In the genomic region with DNA sequence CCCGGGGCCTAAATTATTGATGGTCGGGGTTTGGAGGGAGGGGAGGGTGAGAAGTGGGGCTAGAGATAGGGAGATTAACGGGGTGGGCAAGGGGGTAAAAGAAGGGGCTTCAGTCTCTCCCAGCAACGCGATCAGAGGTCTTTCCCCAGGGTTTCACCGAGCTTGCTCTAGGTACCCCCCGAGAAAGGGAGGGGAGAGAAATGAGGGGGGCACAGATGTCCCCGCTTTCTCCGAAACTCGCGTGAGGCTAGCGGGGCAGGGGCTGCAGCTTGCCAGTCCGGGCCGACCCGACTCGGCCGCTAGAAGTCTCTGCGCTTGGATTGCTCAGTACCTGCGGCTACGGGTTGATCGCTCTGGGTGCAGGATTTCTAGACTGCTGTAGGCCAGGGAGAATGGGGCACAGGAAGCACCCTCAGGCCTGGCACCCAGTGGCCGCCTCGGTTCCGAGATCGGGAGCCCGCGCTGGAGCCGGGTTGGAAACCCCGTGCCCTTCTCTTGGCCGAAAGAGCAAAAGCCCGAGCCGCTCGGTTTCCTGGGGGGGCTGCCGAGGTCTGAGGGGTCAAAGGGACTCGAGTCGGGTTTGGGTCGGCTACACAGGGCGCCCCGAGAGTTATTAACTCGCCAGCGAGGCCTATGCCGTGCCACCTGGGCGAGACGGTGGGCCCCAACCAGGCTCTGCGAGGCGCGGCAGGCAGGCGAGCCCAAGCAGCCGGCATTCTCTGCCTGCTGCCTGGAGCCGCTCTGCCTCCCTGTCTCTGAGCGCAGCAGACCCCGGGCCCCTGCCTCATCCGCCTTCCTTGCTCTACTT, we compare ENCODE assay signal across 13 cellular contexts. TPM values are rescaled to one million over a fixed set of nuclear protein-coding genes. Genes with fewer than 3 reads are reported as not detected.
DNase-seq lines count a peak whose midpoint lies in the region; ATAC-seq and TF ChIP-seq lines count a peak whose summit lies in the region.
"Had no signal": no experiment of that assay in that cellular context is flagged by ENCODE, and none has a peak within 500 bp of the region (broad histone marks: within the 10 kb centered on the region; RNA-seq: fewer than 3 reads in every experiment).

No MANE protein-coding gene starts in this region.

- TF ChIP-seq EP300 in suprapubic skin (IDR thresholded peaks at IDR 0.05) = no peak

- H2AFZ ChIP-seq in mesenchymal stem cell (ENCODE audit: low read depth, low read length) = no peak overlapping the region

- CTCF ChIA-PET in activated CD4-positive, alpha-beta memory T cell treated with anti-CD3 and anti-CD28 coated beads, Interleukin-2, amount 10 ng/mL, durations not matched to agents 7 days and 5 days (lab: Charles Lee) = no interaction called here

- H4K8ac ChIP-seq in mesenchymal stem cell (ENCODE audit: low read length) = no peak overlapping the region

- H2AK5ac ChIP-seq in mesenchymal stem cell (ENCODE audit: low read length, severe bottlenecking) = no peak overlapping the region

- no peak for ATAC-seq in activated T-cell treated with anti-CD3 and anti-CD28 coated beads, Interleukin-2, amount 50 U/mL, for 72 hours (replicated peaks in 1 of 2)

- H3K27ac Mint-ChIP-seq in activated naive CD8-positive, alpha-beta T cell = no peak overlapping the region
- no peak overlapping the region for H3K27ac Mint-ChIP-seq in activated naive CD8-positive, alpha-beta T cell treated with anti-CD3 and anti-CD28 coated beads for 36 hours
- H3K27ac Mint-ChIP-seq in activated T-cell treated with anti-CD3 and anti-CD28 coated beads, Interleukin-2, amount 50 U/mL, for 72 hours = peak overlapping the region; percentile 56
- H3K27ac Mint-ChIP-seq in activated CD4-positive, alpha-beta memory T cell treated with anti-CD3 and anti-CD28 coated beads, Interleukin-2, amount 10 ng/mL, durations not matched to agents 7 days and 5 days = no peak overlapping the region

- 3% methylated on average over 49 of the region's 53 CpGs for WGBS in mesenchymal stem cell
- 3% methylated on average over 39 of the region's 53 CpGs for WGBS in suprapubic skin

- no peak overlapping the region for H3K27ac ChIP-seq in mesenchymal stem cell (ENCODE audit: low read length, poor library complexity, severe bottlenecking)
- no peak overlapping the region for H3K27ac ChIP-seq in suprapubic skin
- no peak overlapping the region for H3K27ac ChIP-seq in breast epithelium

- TF ChIP-seq POLR2A in suprapubic skin (IDR thresholded peaks at IDR 0.05) = no peak
- TF ChIP-seq POLR2A in breast epithelium (IDR thresholded peaks at IDR 0.05) = no peak

- peak overlapping the region; percentile 33 for H3K4me2 ChIP-seq in mesenchymal stem cell (ENCODE audit: low read length, poor library complexity, severe bottlenecking)

- H3K36me3 ChIP-seq in mesenchymal stem cell (ENCODE audit: control insufficient read depth in 1 of 2, insufficient read depth in 2 of 2, low read depth in 1 of 2, low read length in 2 of 2) (no peaks in the 10 kb centered on the region), suprapubic skin (no peaks in the 10 kb centered on the region), breast epithelium (no peaks in the 10 kb centered on the region)

- H3K27me3 ChIP-seq in mesenchymal stem cell (ENCODE audit: control insufficient read depth in 1 of 2, insufficient read depth in 1 of 2, low read length in 2 of 2) (peaks cover 91 to 93% of the 10 kb centered on the region in 2 experiments), suprapubic skin (peaks cover 100% of the 10 kb centered on the region), breast epithelium (peaks cover 15 to 97% of the 10 kb centered on the region in 2 donors)

- H2BK12ac ChIP-seq in mesenchymal stem cell (ENCODE audit: low read length in 2 of 2) = no peak overlapping the region

- H3K4me3 ChIP-seq in mesenchymal stem cell (ENCODE audit: insufficient read depth in 1 of 2, low read depth in 1 of 2, low read length in 2 of 2) (no peak overlapping the region), suprapubic skin (peak overlapping the region; percentile 17), breast epithelium (peak overlapping the region in 1 of 3 donors; percentile 58)

- H3K4me1 ChIP-seq in mesenchymal stem cell (ENCODE audit: control insufficient read depth, insufficient read depth, low read depth, low read length) (peaks cover 45% of the 10 kb centered on the region), suprapubic skin (peaks cover 62% of the 10 kb centered on the region), breast epithelium (peaks cover 18 to 33% of the 10 kb centered on the region in 2 donors)

- no peak overlapping the region for H2BK120ac ChIP-seq in mesenchymal stem cell (ENCODE audit: low read depth, low read length)

- H3K27me3 Mint-ChIP-seq in activated naive CD8-positive, alpha-beta T cell = peaks cover 36% of the 10 kb centered on the region
- peaks cover 93% of the 10 kb centered on the region for H3K27me3 Mint-ChIP-seq in activated naive CD8-positive, alpha-beta T cell treated with anti-CD3 and anti-CD28 coated beads for 36 hours
- peaks cover 77% of the 10 kb centered on the region for H3K27me3 Mint-ChIP-seq in activated T-cell treated with anti-CD3 and anti-CD28 coated beads, Interleukin-2, amount 50 U/mL, for 72 hours (ENCODE audit: low read depth)
- H3K27me3 Mint-ChIP-seq in activated CD4-positive, alpha-beta memory T cell treated with anti-CD3 and anti-CD28 coated beads, Interleukin-2, amount 10 ng/mL, durations not matched to agents 7 days and 5 days = peaks cover 86% of the 10 kb centered on the region

- no peak overlapping the region for H4K91ac ChIP-seq in mesenchymal stem cell (ENCODE audit: low read length)

- no peak for DNase-seq in activated naive CD8-positive, alpha-beta T cell treated with anti-CD3 and anti-CD28 coated beads for 36 hours
- no peak for DNase-seq in activated T-cell treated with anti-CD3 and anti-CD28 coated beads, Interleukin-2, amount 50 U/mL, for 72 hours
- DNase-seq in mesenchymal stem cell (no peak), suprapubic skin (ENCODE audit: low spot score in 2 of 2) (no peak), breast epithelium (ENCODE audit: low spot score in 2 of 2) (no peak), foreskin melanocyte (no peak)
- DNase-seq in activated CD4-positive, alpha-beta memory T cell treated with anti-CD3 and anti-CD28 coated beads, Interleukin-2, amount 10 ng/mL, durations not matched to agents 7 days and 5 days = no peak
- DNase-seq: activated CD4-positive, alpha-beta T cell treated with anti-CD3 and anti-CD28 coated beads for 1 hour; NCI-H1048; NCI-H69 had no signal

- H3K9ac ChIP-seq in mesenchymal stem cell (ENCODE audit: low read length) = no peak overlapping the region

- POLR2A ChIA-PET in activated CD4-positive, alpha-beta memory T cell treated with anti-CD3 and anti-CD28 coated beads, Interleukin-2, amount 10 ng/mL, durations not matched to agents 7 days and 5 days (lab: Charles Lee) = interaction anchor here (0.7 kb wide), 1 partner anchor 602 kb away, joined by 3 read pairs; no protein-coding TSS in a partner anchor

- no peaks in the 10 kb centered on the region for H3K9me3 ChIP-seq in mesenchymal stem cell (ENCODE audit: control insufficient read depth, low read length)
- H3K9me3 ChIP-seq in suprapubic skin = no peaks in the 10 kb centered on the region
- no peaks in the 10 kb centered on the region for H3K9me3 ChIP-seq in breast epithelium

- H3K4ac ChIP-seq in mesenchymal stem cell (ENCODE audit: low read depth in 1 of 2, low read length in 2 of 2) = no peak overlapping the region

- no peak overlapping the region for H2BK15ac ChIP-seq in mesenchymal stem cell (ENCODE audit: low read depth, poor library complexity, severe bottlenecking)

- no peaks in the 10 kb centered on the region for H3K9me3 Mint-ChIP-seq in activated naive CD8-positive, alpha-beta T cell (ENCODE audit: low read depth)
- no peaks in the 10 kb centered on the region for H3K9me3 Mint-ChIP-seq in activated naive CD8-positive, alpha-beta T cell treated with anti-CD3 and anti-CD28 coated beads for 36 hours
- no peaks in the 10 kb centered on the region for H3K9me3 Mint-ChIP-seq in activated T-cell treated with anti-CD3 and anti-CD28 coated beads, Interleukin-2, amount 50 U/mL, for 72 hours
- no peaks in the 10 kb centered on the region for H3K9me3 Mint-ChIP-seq in activated CD4-positive, alpha-beta memory T cell treated with anti-CD3 and anti-CD28 coated beads, Interleukin-2, amount 10 ng/mL, durations not matched to agents 7 days and 5 days

- no peaks in the 10 kb centered on the region for H3K36me3 Mint-ChIP-seq in activated naive CD8-positive, alpha-beta T cell
- no peaks in the 10 kb centered on the region for H3K36me3 Mint-ChIP-seq in activated naive CD8-positive, alpha-beta T cell treated with anti-CD3 and anti-CD28 coated beads for 36 hours
- H3K36me3 Mint-ChIP-seq in activated T-cell treated with anti-CD3 and anti-CD28 coated beads, Interleukin-2, amount 50 U/mL, for 72 hours (ENCODE audit: insufficient read depth in 2 of 2) = no peaks in the 10 kb centered on the region
- peaks cover 6% of the 10 kb centered on the region for H3K36me3 Mint-ChIP-seq in activated CD4-positive, alpha-beta memory T cell treated with anti-CD3 and anti-CD28 coated beads, Interleukin-2, amount 10 ng/mL, durations not matched to agents 7 days and 5 days (ENCODE audit: low read depth)

- no peak overlapping the region for H3K18ac ChIP-seq in mesenchymal stem cell (ENCODE audit: low read depth in 1 of 2, low read length in 2 of 2)

- no peak overlapping the region for H3K14ac ChIP-seq in mesenchymal stem cell (ENCODE audit: low read length in 2 of 2)

- H3K23ac ChIP-seq in mesenchymal stem cell (ENCODE audit: low read length in 2 of 2) = no peak overlapping the region

- no peak for TF ChIP-seq CTCF in suprapubic skin (IDR thresholded peaks at IDR 0.05)
- no peak for TF ChIP-seq CTCF in breast epithelium (IDR thresholded peaks at IDR 0.05)

- no peaks in the 10 kb centered on the region for H3K79me1 ChIP-seq in mesenchymal stem cell (replicated peaks; ENCODE audit: low read length, poor library complexity, severe bottlenecking)

- intact Hi-C loops in breast epithelium (cut with DNase I; ENCODE audit: low total_unique reads) = no loop called here

- H2BK5ac ChIP-seq in mesenchymal stem cell (ENCODE audit: low read depth, low read length, poor library complexity, severe bottlenecking) = no peak overlapping the region

- peaks cover 42% of the 10 kb centered on the region for H3K4me1 Mint-ChIP-seq in activated naive CD8-positive, alpha-beta T cell (ENCODE audit: low read depth)
- peaks cover 20% of the 10 kb centered on the region for H3K4me1 Mint-ChIP-seq in activated naive CD8-positive, alpha-beta T cell treated with anti-CD3 and anti-CD28 coated beads for 36 hours
- peaks cover 38% of the 10 kb centered on the region for H3K4me1 Mint-ChIP-seq in activated T-cell treated with anti-CD3 and anti-CD28 coated beads, Interleukin-2, amount 50 U/mL, for 72 hours (ENCODE audit: low read depth)
- peaks cover 24% of the 10 kb centered on the region for H3K4me1 Mint-ChIP-seq in activated CD4-positive, alpha-beta memory T cell treated with anti-CD3 and anti-CD28 coated beads, Interleukin-2, amount 10 ng/mL, durations not matched to agents 7 days and 5 days

- H3K4me3 Mint-ChIP-seq in activated naive CD8-positive, alpha-beta T cell = peak overlapping the region; percentile 59
- no peak overlapping the region for H3K4me3 Mint-ChIP-seq in activated naive CD8-positive, alpha-beta T cell treated with anti-CD3 and anti-CD28 coated beads for 36 hours
- H3K4me3 Mint-ChIP-seq in activated T-cell treated with anti-CD3 and anti-CD28 coated beads, Interleukin-2, amount 50 U/mL, for 72 hours = peak overlapping the region; percentile 37 to 42
- H3K4me3 Mint-ChIP-seq in activated CD4-positive, alpha-beta memory T cell treated with anti-CD3 and anti-CD28 coated beads, Interleukin-2, amount 10 ng/mL, durations not matched to agents 7 days and 5 days = no peak overlapping the region

RNA-seq across cellular contexts. Expression of gene PAX2, which starts 3.1 kb away (rescaled TPM):
- not detected for total RNA-seq in activated naive CD8-positive, alpha-beta T cell treated with anti-CD3 and anti-CD28 coated beads for 36 hours
- under 1 TPM; 0.38 to 0.90 TPM for total RNA-seq in activated T-cell treated with anti-CD3 and anti-CD28 coated beads, Interleukin-2, amount 50 U/mL, for 72 hours
- not detected for polyA plus RNA-seq in mesenchymal stem cell (2013, experiment 1 of 2)
- not detected for polyA plus RNA-seq in mesenchymal stem cell (2013, experiment 2 of 2)
- total RNA-seq in suprapubic skin = not detected
- under 1 TPM in 1 of 3 donors, not detected in 2; under 0.01 TPM for total RNA-seq in breast epithelium
- not detected for total RNA-seq in activated CD4-positive, alpha-beta memory T cell treated with anti-CD3 and anti-CD28 coated beads, Interleukin-2, amount 10 ng/mL, durations not matched to agents 7 days and 5 days
- total RNA-seq: fibroblast of lung, HT1080 had no signal
- polyA plus RNA-seq: fibroblast of lung had no signal

Comparison
In these comparisons a context has a peak if more than half of its experiments do, and no peak if none do; other contexts are left out.
1. H3K4me3 Mint-ChIP-seq: peak in activated naive CD8-positive, alpha-beta T cell (single experiment) and activated T-cell treated with anti-CD3 and anti-CD28 coated beads, Interleukin-2, amount 50 U/mL, for 72 hours (2 of 2); none in activated naive CD8-positive, alpha-beta T cell treated with anti-CD3 and anti-CD28 coated beads for 36 hours (single experiment) and activated CD4-positive, alpha-beta memory T cell treated with anti-CD3 and anti-CD28 coated beads, Interleukin-2, amount 10 ng/mL, durations not matched to agents 7 days and 5 days (single experiment).